9 cellular contexts compared by ENCODE assay signal in genomic region chr1:182766050-182766449, GRCh38.
"Had no signal": no experiment of that assay in that cellular context is flagged by ENCODE, and none has a peak within 500 bp of the region (broad histone marks: within the 10 kb centered on the region; RNA-seq: fewer than 3 reads in every experiment).

No MANE protein-coding gene starts in this region.

- FAIRE-seq: HepG2, HTR-8/SVneo, K562 had no signal

- DNase-seq: IMR-90, KBM-7, KG1 had no signal

- H3K4me3 ChIP-seq: K562 had no signal

- ATAC-seq: HepG2, K562 had no signal

- H3K4me2 ChIP-seq: KMS-11 had no signal

- H3K4me3 Mint-ChIP-seq: IgD-negative memory B cell had no signal

- H3K27ac Mint-ChIP-seq: IgD-negative memory B cell had no signal

- H3K9ac ChIP-seq: KMS-11 had no signal

- H3K36me3 Mint-ChIP-seq: IgD-negative memory B cell had no signal

- H3K27ac ChIP-seq: HL-60, KMS-11 had no signal
